Comparison of ENCODE assay signal across 1 cellular context in genomic region chr1:91706140-91706957, GRCh38.
A peak's percentile ranks its signal among the peaks of the same experiment; 100 is the strongest.
TF ChIP-seq lines count a peak whose summit lies in the region.

No MANE protein-coding gene starts in this region.

TF ChIP-seq in K562, 482 proteins besides CTCF, POLR2A, EP300 and RAD21 (continued from another document and continues in another):
- TF ChIP-seq ARHGAP35 (IDR thresholded peaks at IDR 0.05; ENCODE audit: partially characterized antibody), result no peak
- TF ChIP-seq ZNF23 (CRISPR knock-in tag; IDR thresholded peaks at IDR 0.05), result peak; percentile 79
- no peak; the same call in 1 of the 2 replicates for TF ChIP-seq KAT8 (IDR thresholded peaks at IDR 0.05; ENCODE audit: low read depth)
- TF ChIP-seq NONO (IDR thresholded peaks at IDR 0.05; ENCODE audit: low read depth in 2 of 2, low read length in 1 of 2), result no peak
- TF ChIP-seq GTF2F1 (IDR thresholded peaks at IDR 0.05; ENCODE audit: low read depth, low read length), result 0 out of 2 replicates have a peak, but pooled peaks have one; percentile 15
- peak; percentile 60 for TF ChIP-seq EP400 (IDR thresholded peaks at IDR 0.05)
- TF ChIP-seq NR2F6 (CRISPR knock-in tag; IDR thresholded peaks at IDR 0.05), result no peak
- TF ChIP-seq STAT5B (CRISPR knock-in tag; IDR thresholded peaks at IDR 0.05), result no peak; the same call in 1 of the 2 replicates
- TF ChIP-seq CBFB (CRISPR knock-in tag; IDR thresholded peaks at IDR 0.05), result no peak
- peak; percentile 58; the same call in 1 of the 2 replicates for TF ChIP-seq GABPA (tag; conservative IDR thresholded peaks at IDR 0.05; ENCODE audit: low read depth)
- TF ChIP-seq VEZF1 (CRISPR knock-in tag; IDR thresholded peaks at IDR 0.05), result peak; percentile 52
- TF ChIP-seq ZNF184 (CRISPR knock-in tag; IDR thresholded peaks at IDR 0.05), result no peak
- TF ChIP-seq NUFIP1 (IDR thresholded peaks at IDR 0.05; ENCODE audit: partially characterized antibody), result peak; percentile 44
- TF ChIP-seq DPF2 (IDR thresholded peaks at IDR 0.05), result peak; percentile 68
- TF ChIP-seq PKNOX1 (IDR thresholded peaks at IDR 0.05), result peak; percentile 96
- TF ChIP-seq GABPB1 (CRISPR knock-in tag; IDR thresholded peaks at IDR 0.05), result no peak
- TF ChIP-seq ZBTB9 (CRISPR knock-in tag; IDR thresholded peaks at IDR 0.05), result peak; percentile 84
- no peak for TF ChIP-seq HDAC3 (IDR thresholded peaks at IDR 0.05; ENCODE audit: borderline replicate concordance, partially characterized antibody)
- TF ChIP-seq ZNF518B (CRISPR knock-in tag; IDR thresholded peaks at IDR 0.05), result 0 out of 2 replicates have a peak, but pooled peaks have one; percentile 57
- TF ChIP-seq IRF2 (CRISPR knock-in tag; IDR thresholded peaks at IDR 0.05), result no peak
- TF ChIP-seq ZBTB17 (CRISPR knock-in tag; IDR thresholded peaks at IDR 0.05), result peak; percentile 37; the same call in 1 of the 2 replicates
- peak; percentile 77; the same call in 1 of the 2 replicates for TF ChIP-seq ZNF197 (CRISPR knock-in tag; IDR thresholded peaks at IDR 0.05; ENCODE audit: low read depth)
- TF ChIP-seq ERF (CRISPR knock-in tag; IDR thresholded peaks at IDR 0.05), result peak; percentile 63; the same call in 1 of the 2 replicates
- peak; percentile 41; the same call in 1 of the 2 replicates for TF ChIP-seq ZNF75A (CRISPR knock-in tag; IDR thresholded peaks at IDR 0.05)
- no peak for TF ChIP-seq SRSF1 (IDR thresholded peaks at IDR 0.05; ENCODE audit: low read depth, low read length)
- TF ChIP-seq ZNF318 (IDR thresholded peaks at IDR 0.05; ENCODE audit: borderline replicate concordance in 1 of 2, low read depth in 1 of 2), result no peak
- 0 out of 2 replicates have a peak, but pooled peaks have one; percentile 40 for TF ChIP-seq MYC (IDR thresholded peaks at IDR 0.05; ENCODE audit: low read depth, low read length)
- TF ChIP-seq MYC (CRISPR knock-in tag; IDR thresholded peaks at IDR 0.05; ENCODE audit: borderline replicate concordance, low read depth), result no peak
- peak; percentile 50 for TF ChIP-seq FOSL1 (tag; conservative IDR thresholded peaks at IDR 0.05)
- TF ChIP-seq ZNF592 (IDR thresholded peaks at IDR 0.05), result peak; percentile 95
- TF ChIP-seq ZNF217 (CRISPR knock-in tag; IDR thresholded peaks at IDR 0.05), result no peak
- no peak for TF ChIP-seq JUN (IDR thresholded peaks at IDR 0.05; ENCODE audit: borderline replicate concordance, low read depth, low read length)
- TF ChIP-seq JUN (CRISPR knock-in tag; IDR thresholded peaks at IDR 0.05; ENCODE audit: borderline replicate concordance), result no peak
- peak; percentile 41; the same call in 1 of the 2 replicates for TF ChIP-seq GMEB1 (CRISPR knock-in tag; IDR thresholded peaks at IDR 0.05)
- no peak for TF ChIP-seq ZBTB1 (CRISPR knock-in tag; IDR thresholded peaks at IDR 0.05; ENCODE audit: borderline replicate concordance, low read depth)
- peak; percentile 26 for TF ChIP-seq POLR2B (IDR thresholded peaks at IDR 0.05; ENCODE audit: low read depth, partially characterized antibody)
